In the genomic region with DNA sequence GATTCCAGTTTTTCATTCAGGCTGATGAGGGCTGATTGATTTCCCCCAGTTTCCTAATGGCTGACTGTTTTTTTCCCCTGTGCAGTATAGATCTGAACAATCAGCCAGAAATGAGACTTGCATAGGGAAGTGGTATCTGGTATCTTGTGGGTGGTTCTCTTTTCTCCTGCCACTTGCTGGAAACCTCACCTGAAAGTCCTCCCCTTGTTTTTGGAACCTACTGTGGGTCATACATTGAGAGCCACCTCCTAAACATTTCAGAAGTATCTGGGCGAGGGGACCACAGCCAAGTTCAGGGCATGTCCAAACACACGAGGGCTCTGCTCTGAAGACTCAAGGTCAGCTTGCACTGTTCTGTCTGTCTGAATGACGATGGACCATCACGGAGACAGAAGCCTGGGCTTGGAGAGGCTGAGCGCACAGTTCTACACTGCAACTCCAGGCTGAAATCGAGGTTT, we compare ENCODE assay signal across 10 cellular contexts. TPM values are rescaled to one million over a fixed set of nuclear protein-coding genes. Genes with fewer than 3 reads are reported as not detected.
DNase-seq lines count a peak whose midpoint lies in the region; ATAC-seq and FAIRE-seq lines count a peak whose summit lies in the region.
"Had no signal": no experiment of that assay in that cellular context is flagged by ENCODE, and none has a peak within 500 bp of the region (broad histone marks: within the 10 kb centered on the region; RNA-seq: fewer than 3 reads in every experiment).

No MANE protein-coding gene starts in this region.

- DNase-seq in GM18507 (ENCODE audit: extremely low spot score, insufficient read length, low read depth) (no peak), islet precursor cell (peak; percentile 45), GM03348 (ENCODE audit: low spot score) (no peak), NCI-H748 (lab: John Stamatoyannopoulos, UW; ENCODE audit: unreplicated experiment) (no peak), frontal cortex (ENCODE audit: low spot score in 2 of 2) (no peak), NCI-H2196 treated with DMSO at 0.1 percent for 48 hours (lab: John Stamatoyannopoulos, UW; ENCODE audit: unreplicated experiment) (no peak)
- DNase-seq: NCI-H774 had no signal

- peak; percentile 84 for FAIRE-seq in GM18507 (lab: Jason Lieb, UNC)
- FAIRE-seq in frontal cortex (lab: Jason Lieb, UNC) = no peak

- ATAC-seq in GM21367 (IDR thresholded peaks at IDR 0.05; ENCODE audit: unreplicated experiment) (peak; percentile 69), HG03520 (IDR thresholded peaks at IDR 0.05; ENCODE audit: unreplicated experiment) (peak; percentile 69)
- ATAC-seq: gastroesophageal sphincter had no signal

RNA-seq across cellular contexts. Expression of a gene that starts 19.3 kb away (rescaled TPM):
- total RNA-seq in frontal cortex = not detected
